In genomic region chr4:157961591-157961990, GRCh38 we compare ENCODE assay signal across 20 cellular contexts.
DNase-seq lines count a peak whose midpoint lies in the region; ATAC-seq and TF ChIP-seq lines count a peak whose summit lies in the region.
"Had no signal": no experiment of that assay in that cellular context is flagged by ENCODE, and none has a peak within 500 bp of the region (broad histone marks: within the 10 kb centered on the region; RNA-seq: fewer than 3 reads in every experiment).

No MANE protein-coding gene starts in this region.

- H3K27ac ChIP-seq in BLaER1 = no peak overlapping the region
- H3K27ac ChIP-seq: SJSA1 had no signal

- H3K4me3 Mint-ChIP-seq in stimulated activated naive B cell treated with anti-CD40 and anti-IgM and Interleukin-4, amounts not matched to agents 10 μg/mL and 1 μg/mL and 100 μg/mL, for 72 hours = no peak overlapping the region
- H3K4me3 Mint-ChIP-seq in activated CD8-positive, alpha-beta T cell treated with anti-CD3 and anti-CD28 coated beads, Interleukin-2, amount 10 ng/mL, durations not matched to agents 7 days and 5 days = no peak overlapping the region

- 0 out of 2 replicates have a peak overlapping the region, but pooled peaks have one; percentile 1 for H3K4me2 ChIP-seq in BLaER1

- H3K36me3 Mint-ChIP-seq in stimulated activated naive B cell treated with anti-CD40 and anti-IgM and Interleukin-4, amounts not matched to agents 10 μg/mL and 1 μg/mL and 100 μg/mL, for 72 hours = no peaks in the 10 kb centered on the region
- no peaks in the 10 kb centered on the region for H3K36me3 Mint-ChIP-seq in activated CD8-positive, alpha-beta T cell treated with anti-CD3 and anti-CD28 coated beads, Interleukin-2, amount 10 ng/mL, durations not matched to agents 7 days and 5 days (ENCODE audit: low read depth)

- H3K27me3 ChIP-seq in BLaER1 = no peaks in the 10 kb centered on the region
- H3K27me3 ChIP-seq: SJSA1 had no signal

- CTCF ChIA-PET in activated CD8-positive, alpha-beta T cell treated with anti-CD3 and anti-CD28 coated beads, Interleukin-2, amount 10 ng/mL, durations not matched to agents 7 days and 5 days (lab: Charles Lee) = interaction anchor here (1.4 kb wide), 1 partner anchor 17 kb away, joined by 3 read pairs; no protein-coding TSS in a partner anchor

- H3K4me3 ChIP-seq in BLaER1 = no peak overlapping the region
- H3K4me3 ChIP-seq in cardiac fibroblast (replicated peaks in 1 of 2; ENCODE audit: low read depth in 2 of 2, low read length in 2 of 2) = no peak overlapping the region
- H3K4me3 ChIP-seq: SJSA1 had no signal

- TF ChIP-seq CTCF in cardiac fibroblast (IDR thresholded peaks at IDR 0.05; ENCODE audit: low read depth, low read length) = no peak

- peaks cover 18% of the 10 kb centered on the region for H3K4me1 ChIP-seq in BLaER1
- H3K4me1 ChIP-seq: SJSA1 had no signal

- no peaks in the 10 kb centered on the region for H3K9me3 ChIP-seq in BLaER1
- H3K9me3 ChIP-seq: SJSA1 had no signal

- no peak for TF ChIP-seq POLR2A in GM18505 (IDR thresholded peaks at IDR 0.05; ENCODE audit: borderline replicate concordance, extremely low read depth, insufficient read depth, insufficient read length)

- H3K9ac ChIP-seq in BLaER1 = no peak overlapping the region

- H3K27ac Mint-ChIP-seq in stimulated activated naive B cell treated with anti-CD40 and anti-IgM and Interleukin-4, amounts not matched to agents 10 μg/mL and 1 μg/mL and 100 μg/mL, for 72 hours = no peak overlapping the region
- H3K27ac Mint-ChIP-seq in activated CD8-positive, alpha-beta T cell treated with anti-CD3 and anti-CD28 coated beads, Interleukin-2, amount 10 ng/mL, durations not matched to agents 7 days and 5 days = no peak overlapping the region

- DNase-seq in NCI-H446 treated with DMSO at 0.1 percent for 48 hours (lab: John Stamatoyannopoulos, UW) (peak; percentile 68), cardiac fibroblast (ENCODE audit: low read depth in 2 of 2) (peak; percentile 8 to 9), hepatic stellate cell (ENCODE audit: low spot score) (peak; percentile 4)
- DNase-seq in stimulated activated naive B cell treated with anti-CD40 and anti-IgM and Interleukin-4, amounts not matched to agents 10 μg/mL and 1 μg/mL and 100 μg/mL, for 72 hours = no peak
- DNase-seq in activated CD8-positive, alpha-beta T cell treated with anti-CD3 and anti-CD28 coated beads, Interleukin-2, amount 10 ng/mL, durations not matched to agents 7 days and 5 days = no peak
- DNase-seq: EL; GF-D8; H7; Kasumi-1; NCI-H1092; NCI-H1436; NCI-H187 treated with DMSO at 0.1 percent for 48 hours; NCI-H2107; NCI-H510A; NCI-H748 treated with DMSO at 0.1 percent for 48 hours; NK-92 treated with Interleukin-12 subunit alpha and Interleukin-12 subunit beta, amount 100 ng/mL, for 24 hours had no signal

- H3K4me1 Mint-ChIP-seq in stimulated activated naive B cell treated with anti-CD40 and anti-IgM and Interleukin-4, amounts not matched to agents 10 μg/mL and 1 μg/mL and 100 μg/mL, for 72 hours = no peaks in the 10 kb centered on the region
- no peaks in the 10 kb centered on the region for H3K4me1 Mint-ChIP-seq in activated CD8-positive, alpha-beta T cell treated with anti-CD3 and anti-CD28 coated beads, Interleukin-2, amount 10 ng/mL, durations not matched to agents 7 days and 5 days (ENCODE audit: low read depth)

- POLR2A ChIA-PET in activated CD8-positive, alpha-beta T cell treated with anti-CD3 and anti-CD28 coated beads, Interleukin-2, amount 10 ng/mL, durations not matched to agents 7 days and 5 days (lab: Charles Lee) = no interaction called here

- H4K20me1 ChIP-seq in BLaER1 = no peaks in the 10 kb centered on the region

- H3K9me3 Mint-ChIP-seq in stimulated activated naive B cell treated with anti-CD40 and anti-IgM and Interleukin-4, amounts not matched to agents 10 μg/mL and 1 μg/mL and 100 μg/mL, for 72 hours = no peaks in the 10 kb centered on the region
- no peaks in the 10 kb centered on the region for H3K9me3 Mint-ChIP-seq in activated CD8-positive, alpha-beta T cell treated with anti-CD3 and anti-CD28 coated beads, Interleukin-2, amount 10 ng/mL, durations not matched to agents 7 days and 5 days (ENCODE audit: insufficient read depth)

- no peaks in the 10 kb centered on the region for H3K27me3 Mint-ChIP-seq in stimulated activated naive B cell treated with anti-CD40 and anti-IgM and Interleukin-4, amounts not matched to agents 10 μg/mL and 1 μg/mL and 100 μg/mL, for 72 hours
- H3K27me3 Mint-ChIP-seq in activated CD8-positive, alpha-beta T cell treated with anti-CD3 and anti-CD28 coated beads, Interleukin-2, amount 10 ng/mL, durations not matched to agents 7 days and 5 days (ENCODE audit: low read depth) = no peaks in the 10 kb centered on the region

- H3K36me3 ChIP-seq in BLaER1 = no peaks in the 10 kb centered on the region
- H3K36me3 ChIP-seq: SJSA1 had no signal

- ATAC-seq in GM18505 (IDR thresholded peaks at IDR 0.05; ENCODE audit: unreplicated experiment) = no peak
- ATAC-seq in stimulated activated naive B cell treated with anti-CD40 and anti-IgM and Interleukin-4, amounts not matched to agents 10 μg/mL and 1 μg/mL and 100 μg/mL, for 72 hours (replicated peaks) = no peak
- ATAC-seq in activated CD8-positive, alpha-beta T cell treated with anti-CD3 and anti-CD28 coated beads, Interleukin-2, amount 10 ng/mL, durations not matched to agents 7 days and 5 days = no peak
- ATAC-seq: Right ventricle myocardium inferior had no signal

Comparison
In these comparisons a context has a peak if more than half of its experiments do, and no peak if none do; other contexts are left out.
1. DNase-seq: peak in NCI-H446 treated with DMSO at 0.1 percent for 48 hours (single experiment), cardiac fibroblast (2 of 2) and hepatic stellate cell (single experiment); none in stimulated activated naive B cell treated with anti-CD40 and anti-IgM and Interleukin-4, amounts not matched to agents 10 μg/mL and 1 μg/mL and 100 μg/mL, for 72 hours (single experiment) and activated CD8-positive, alpha-beta T cell treated with anti-CD3 and anti-CD28 coated beads, Interleukin-2, amount 10 ng/mL, durations not matched to agents 7 days and 5 days (single experiment).